Comparison of ENCODE assay signal across 1 cellular context in genomic region chr20:44599715-44600114, GRCh38.
TF ChIP-seq lines count a peak whose summit lies in the region.

No MANE protein-coding gene starts in this region.

TF ChIP-seq in WTC11, 78 proteins besides CTCF, POLR2A, EP300 and RAD21 (continued from another document):
- TF ChIP-seq ZBTB43 (CRISPR knock-in tag; IDR thresholded peaks at IDR 0.05) (no peak), KAT7 (CRISPR knock-in tag; IDR thresholded peaks at IDR 0.05; ENCODE audit: borderline replicate concordance) (no peak), SP1 (CRISPR knock-in tag; conservative IDR thresholded peaks at IDR 0.05) (no peak), USF1 (CRISPR knock-in tag; IDR thresholded peaks at IDR 0.05) (no peak), GTF2I (CRISPR knock-in tag; conservative IDR thresholded peaks at IDR 0.05) (no peak), ZNF512 (CRISPR knock-in tag; IDR thresholded peaks at IDR 0.05; ENCODE audit: borderline replicate concordance) (no peak), ESRRA (CRISPR knock-in tag; IDR thresholded peaks at IDR 0.05; ENCODE audit: borderline replicate concordance) (no peak)
